10 cellular contexts compared by ENCODE assay signal in the genomic region with DNA sequence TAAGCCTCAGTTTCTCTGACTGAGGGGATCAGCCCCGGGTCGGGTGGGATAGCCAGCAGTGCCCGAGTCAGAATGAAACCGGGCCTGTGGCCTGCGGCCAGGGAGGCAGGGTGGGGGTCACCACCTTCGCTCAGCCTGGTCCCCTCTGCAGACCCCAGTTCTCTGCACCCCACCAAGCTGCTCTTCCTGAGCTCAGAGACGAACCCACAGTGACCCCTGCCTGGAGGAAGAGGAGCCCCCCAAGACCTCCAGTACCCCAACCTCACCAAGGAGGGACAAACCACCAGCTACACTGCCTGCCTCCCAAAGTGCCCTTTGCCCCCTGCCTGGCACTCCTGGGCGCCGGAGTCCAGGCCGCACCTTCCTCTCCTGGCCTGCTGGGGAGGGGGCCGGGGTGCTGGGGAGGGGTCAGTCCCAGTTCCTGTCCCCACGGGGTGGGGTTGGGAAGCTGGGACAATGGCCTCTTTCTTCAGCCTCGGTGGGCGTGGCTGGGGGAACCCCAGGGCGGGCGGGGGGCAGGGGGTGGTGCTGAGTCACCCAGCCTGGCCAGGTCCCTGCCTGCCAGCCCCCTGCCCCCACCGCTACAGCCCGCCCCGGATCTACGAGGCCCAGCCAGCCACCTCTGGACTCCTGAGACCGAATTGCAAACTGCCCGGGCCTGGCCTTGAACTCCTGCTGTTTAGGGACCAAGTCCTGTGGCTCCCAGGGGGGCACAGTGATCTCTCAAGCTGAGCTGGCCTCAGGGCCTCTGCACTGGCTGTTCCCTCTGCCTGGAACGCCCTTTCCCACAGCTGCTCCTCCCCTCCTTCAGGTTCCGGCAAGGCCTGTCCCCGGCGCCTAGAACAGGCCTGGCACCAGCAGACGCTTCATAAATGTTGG. TPM values are rescaled to one million over a fixed set of nuclear protein-coding genes. Genes with fewer than 3 reads are reported as not detected.
DNase-seq lines count a peak whose midpoint lies in the region; ATAC-seq, FAIRE-seq and TF ChIP-seq lines count a peak whose summit lies in the region.
"Had no signal": no experiment of that assay in that cellular context is flagged by ENCODE, and none has a peak within 500 bp of the region (broad histone marks: within the 10 kb centered on the region; RNA-seq: fewer than 3 reads in every experiment).

No MANE protein-coding gene starts in this region.

- H3K27ac Mint-ChIP-seq in memory B cell: peak overlapping the region; percentile 86

- H3K27me3 ChIP-seq in bronchial epithelial cell (ENCODE audit: control insufficient read depth, insufficient read depth, low read length): no peaks in the 10 kb centered on the region
- no peaks in the 10 kb centered on the region for H3K27me3 ChIP-seq in upper lobe of left lung

- DNase-seq in SIG-M5 treated with dmso at 0.1 percent for 504 hours (lab: John Stamatoyannopoulos, UW; ENCODE audit: unreplicated experiment) (peak; percentile 74), SIG-M5 (lab: John Stamatoyannopoulos, UW) (no peak), bronchial epithelial cell (ENCODE audit: low read depth) (peak; percentile 57), memory B cell (ENCODE audit: low spot score in 2 of 2) (no peak), upper lobe of left lung (peak; percentile 69 to 85), DMS 273 (lab: John Stamatoyannopoulos, UW; ENCODE audit: unreplicated experiment) (no peak), NCI-H82 (lab: John Stamatoyannopoulos, UW) (no peak)
- no peak for DNase-seq in effector CD8-positive, alpha-beta T cell (lab: John Stamatoyannopoulos, UW)
- DNase-seq: activated CD4-positive, CD25-positive, alpha-beta regulatory T cell had no signal

- no peak overlapping the region for H3K4me3 ChIP-seq in bronchial epithelial cell (ENCODE audit: low read depth, low read length)
- H3K4me3 ChIP-seq in upper lobe of left lung: peak overlapping the region in 1 of 4 donors; percentile 15

- no peaks in the 10 kb centered on the region for H3K9me3 ChIP-seq in upper lobe of left lung

- TF ChIP-seq CTCF in bronchial epithelial cell (IDR thresholded peaks at IDR 0.05; ENCODE audit: insufficient read depth, low read length, severe bottlenecking) (no peak), upper lobe of left lung (IDR thresholded peaks at IDR 0.05) (no peak)

- no peak for FAIRE-seq in bronchial epithelial cell (lab: Jason Lieb, UNC)
- FAIRE-seq: islet of Langerhans had no signal

- TF ChIP-seq POLR2A in upper lobe of left lung (IDR thresholded peaks at IDR 0.05): no peak

- peaks cover 21 to 62% (median 26%) of the 10 kb centered on the region in 4 donors for H3K4me1 ChIP-seq in upper lobe of left lung

- no peak for TF ChIP-seq EP300 in upper lobe of left lung (IDR thresholded peaks at IDR 0.05)

- H3K36me3 ChIP-seq in bronchial epithelial cell (ENCODE audit: control insufficient read depth, insufficient read depth, low read length) (peaks cover 36% of the 10 kb centered on the region), upper lobe of left lung (peaks cover 11 to 62% (median 52%) of the 10 kb centered on the region in 4 donors)

- H3K27me3 Mint-ChIP-seq in memory B cell: no peaks in the 10 kb centered on the region

- H3K4me3 Mint-ChIP-seq in memory B cell: peak overlapping the region; percentile 70

- H3K4me1 Mint-ChIP-seq in memory B cell: peaks cover 25% of the 10 kb centered on the region

- peaks cover 33% of the 10 kb centered on the region for H3K36me3 Mint-ChIP-seq in memory B cell

- ATAC-seq in memory B cell (ENCODE audit: low read depth) (peak; percentile 36), upper lobe of left lung (ENCODE audit: low FRiP score in 2 of 2) (peak in 1 of 2 donors; percentile 58)

- peak overlapping the region; percentile 67 to 82 (median 74) for H3K27ac ChIP-seq in upper lobe of left lung

- 41 to 46% methylated on average over 10 to 13 of the region's 27 CpGs for WGBS in upper lobe of left lung, 2 donors

- no peaks in the 10 kb centered on the region for H3K9me3 Mint-ChIP-seq in memory B cell

RNA-seq across cellular contexts. Expression of gene ZBTB7A, which starts 14.3 kb away (rescaled TPM):
- total RNA-seq in bronchial epithelial cell: 15.3 and 29.2 TPM in 2 replicates
- 100 to 1,000 TPM in 1 of 6 donors, 10 to 100 TPM in 5; 54.1 to 131 (median 72.6) TPM for total RNA-seq in upper lobe of left lung

RNA-seq across cellular contexts. Expression of gene PIAS4, which starts 44.8 kb away (rescaled TPM):
- 10.0 and 24.2 TPM in 2 replicates for total RNA-seq in bronchial epithelial cell
- 10 to 100 TPM; 13.7 to 53.4 (median 21.9) TPM for total RNA-seq in upper lobe of left lung

Comparison
In these comparisons a context has a peak if more than half of its experiments do, and no peak if none do; other contexts are left out.
1. DNase-seq: peak in SIG-M5 treated with dmso at 0.1 percent for 504 hours (single experiment), bronchial epithelial cell (single experiment) and upper lobe of left lung (2 of 2); none in SIG-M5 (single experiment), memory B cell (0 of 2), effector CD8-positive, alpha-beta T cell (single experiment), DMS 273 (single experiment) and NCI-H82 (single experiment).